ENCODE assay signal across 1 cellular context in the genomic region with DNA sequence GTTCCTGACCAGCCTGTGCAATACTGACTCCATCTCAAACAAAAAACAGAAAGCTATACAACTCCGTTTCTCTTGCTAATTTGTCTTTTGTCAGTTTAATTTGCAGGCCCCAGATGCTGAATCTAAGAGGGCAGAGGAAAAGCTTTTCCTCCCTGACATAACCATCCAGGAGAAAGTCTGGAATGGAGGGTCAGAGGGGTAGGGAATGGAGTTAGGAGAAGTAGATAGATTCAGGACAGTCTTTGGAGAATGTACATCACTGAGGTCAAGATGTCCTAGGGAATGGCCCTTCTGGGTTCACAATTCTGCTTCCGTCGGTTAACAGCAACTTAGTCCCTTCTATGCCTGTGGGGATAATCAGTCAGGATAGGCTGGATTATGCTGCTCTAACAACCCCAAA.
TF ChIP-seq lines count a peak whose summit lies in the region.

No MANE protein-coding gene starts in this region.

TF ChIP-seq in H1, 55 proteins besides CTCF, POLR2A, EP300 and RAD21:
- TF ChIP-seq SP1 (IDR thresholded peaks at IDR 0.05; ENCODE audit: low read depth, low read length) = peak; percentile 89
- TF ChIP-seq TBP (IDR thresholded peaks at IDR 0.05; ENCODE audit: low read depth, low read length) = no peak
